12 cellular contexts compared by ENCODE assay signal in genomic region chr22:17576475-17576874, GRCh38. TPM values are rescaled to one million over a fixed set of nuclear protein-coding genes. Genes with fewer than 3 reads are reported as not detected.
A peak's percentile ranks its signal among the peaks of the same experiment; 100 is the strongest.
DNase-seq lines count a peak whose midpoint lies in the region; ATAC-seq and TF ChIP-seq lines count a peak whose summit lies in the region.
"Had no signal": no experiment of that assay in that cellular context is flagged by ENCODE, and none has a peak within 500 bp of the region (broad histone marks: within the 10 kb centered on the region; RNA-seq: fewer than 3 reads in every experiment).

No MANE protein-coding gene starts in this region.

- no peaks in the 10 kb centered on the region for H3K36me3 Mint-ChIP-seq in activated naive CD4-positive, alpha-beta T cell treated with anti-CD3 and anti-CD28 coated beads, Interleukin-2, amount 50 U/mL, for 72 hours

- peak; percentile 37 to 48 for ATAC-seq in activated naive CD4-positive, alpha-beta T cell treated with anti-CD3 and anti-CD28 coated beads, Interleukin-2, amount 50 U/mL, for 72 hours
- ATAC-seq in RWPE2 (ENCODE audit: low read depth) (peak; percentile 95), foreskin keratinocyte (peak; percentile 96)

- no peak overlapping the region for H3K4me3 ChIP-seq in RWPE2 (ENCODE audit: severe bottlenecking)
- H3K4me3 ChIP-seq: BLaER1 treated with 17β-estradiol and CSF1 and Interleukin-3, amounts not matched to agents 10 nM and 100 nM; coronary artery had no signal

- H3K27ac Mint-ChIP-seq in activated naive CD4-positive, alpha-beta T cell treated with anti-CD3 and anti-CD28 coated beads, Interleukin-2, amount 50 U/mL, for 72 hours = no peak overlapping the region
- H3K27ac Mint-ChIP-seq: activated B cell treated with CpG ODN at 0.5 μM for 24 hours had no signal

- H3K36me3 ChIP-seq in RWPE2 (ENCODE audit: low read depth) = no peaks in the 10 kb centered on the region
- H3K36me3 ChIP-seq: BLaER1 treated with 17β-estradiol and CSF1 and Interleukin-3, amounts not matched to agents 10 nM and 100 nM had no signal

- TF ChIP-seq CTCF in RWPE2 (IDR thresholded peaks at IDR 0.05; ENCODE audit: poor library complexity, severe bottlenecking) (no peak), foreskin keratinocyte (conservative IDR thresholded peaks at IDR 0.05) (no peak)

- H3K9me3 Mint-ChIP-seq in activated naive CD4-positive, alpha-beta T cell treated with anti-CD3 and anti-CD28 coated beads, Interleukin-2, amount 50 U/mL, for 72 hours = no peaks in the 10 kb centered on the region
- H3K9me3 Mint-ChIP-seq: activated B cell treated with CpG ODN at 0.5 μM for 24 hours had no signal

- H3K27ac ChIP-seq in RWPE2 (ENCODE audit: poor library complexity, severe bottlenecking) (peak overlapping the region; percentile 80), foreskin keratinocyte (peak overlapping the region; percentile 24), substantia nigra (ENCODE audit: low read depth, low read length, poor library complexity, severe bottlenecking) (peak overlapping the region; percentile 67)
- H3K27ac ChIP-seq: BLaER1 treated with 17β-estradiol and CSF1 and Interleukin-3, amounts not matched to agents 10 nM and 100 nM; coronary artery had no signal

- peaks cover 13% of the 10 kb centered on the region for H3K4me1 ChIP-seq in RWPE2 (ENCODE audit: insufficient read depth, poor library complexity, severe bottlenecking)
- H3K4me1 ChIP-seq in foreskin keratinocyte = peaks cover 13% of the 10 kb centered on the region

- no peaks in the 10 kb centered on the region for H3K27me3 ChIP-seq in RWPE2 (ENCODE audit: insufficient read depth, poor library complexity, severe bottlenecking)
- no peaks in the 10 kb centered on the region for H3K27me3 ChIP-seq in foreskin keratinocyte
- H3K27me3 ChIP-seq: BLaER1 treated with 17β-estradiol and CSF1 and Interleukin-3, amounts not matched to agents 10 nM and 100 nM had no signal

- no peaks in the 10 kb centered on the region for H3K9me3 ChIP-seq in RWPE2 (ENCODE audit: severe bottlenecking)
- H3K9me3 ChIP-seq: BLaER1 treated with 17β-estradiol and CSF1 and Interleukin-3, amounts not matched to agents 10 nM and 100 nM had no signal

- DNase-seq in activated naive CD4-positive, alpha-beta T cell treated with anti-CD3 and anti-CD28 coated beads, Interleukin-2, amount 50 U/mL, for 72 hours (ENCODE audit: low spot score in 2 of 2) = no peak
- DNase-seq in activated naive CD4-positive, alpha-beta T cell (lab: John Stamatoyannopoulos, UW) = no peak
- DNase-seq in RWPE2 (ENCODE audit: low spot score) (peak; percentile 87), foreskin keratinocyte (peak; percentile 99 to 100), substantia nigra (lab: John Stamatoyannopoulos, UW) (peak in 4 of 49 donors; percentile 16 to 47 (median 16)), T-helper 9 cell (no peak), putamen (ENCODE audit: low spot score) (no peak)
- DNase-seq in activated CD4-positive, alpha-beta T cell treated with anti-CD3 and anti-CD28 coated beads, Interleukin-2, amount 50 U/mL, for 1 hour = no peak
- DNase-seq: activated B cell treated with CpG ODN at 0.5 μM for 24 hours, NCI-H526 had no signal

RNA-seq across cellular contexts. Expression of gene SLC25A18, which starts 13.2 kb away (rescaled TPM):
- not detected for total RNA-seq in activated naive CD4-positive, alpha-beta T cell treated with anti-CD3 and anti-CD28 coated beads, Interleukin-2, amount 50 U/mL, for 72 hours
- total RNA-seq in foreskin keratinocyte = not detected in 2 replicates
- not detected in 2 replicates for polyA plus RNA-seq in foreskin keratinocyte

RNA-seq across cellular contexts. Expression of gene ATP6V1E1, which starts 52.1 kb away (rescaled TPM):
- 100 to 1,000 TPM in 1 of 2 donors, 10 to 100 TPM in 1; 77.5 to 129 TPM for total RNA-seq in activated naive CD4-positive, alpha-beta T cell treated with anti-CD3 and anti-CD28 coated beads, Interleukin-2, amount 50 U/mL, for 72 hours
- total RNA-seq in foreskin keratinocyte = 105 and 118 TPM in 2 replicates
- polyA plus RNA-seq in foreskin keratinocyte = 120 and 127 TPM in 2 replicates

Comparison
In these comparisons a context has a peak if more than half of its experiments do, and no peak if none do; other contexts are left out.
1. ATAC-seq: peak in every context shown above with its lines; median percentile 96 in foreskin keratinocyte; 95 in RWPE2; 42 in activated naive CD4-positive, alpha-beta T cell treated with anti-CD3 and anti-CD28 coated beads, Interleukin-2, amount 50 U/mL, for 72 hours.
2. DNase-seq: peak in RWPE2 (single experiment) and foreskin keratinocyte (2 of 2); none in activated naive CD4-positive, alpha-beta T cell treated with anti-CD3 and anti-CD28 coated beads, Interleukin-2, amount 50 U/mL, for 72 hours (0 of 2), activated naive CD4-positive, alpha-beta T cell (0 of 4), T-helper 9 cell (single experiment), activated CD4-positive, alpha-beta T cell treated with anti-CD3 and anti-CD28 coated beads, Interleukin-2, amount 50 U/mL, for 1 hour (single experiment) and putamen (single experiment).
3. H3K27ac ChIP-seq: peak in every context shown above with its lines; median percentile 80 in RWPE2; 67 in substantia nigra; 24 in foreskin keratinocyte.